Comparison of ENCODE assay signal across 18 cellular contexts in genomic region chr1:109671067-109671466, GRCh38. TPM values are rescaled to one million over a fixed set of nuclear protein-coding genes. Genes with fewer than 3 reads are reported as not detected.
"Had no signal": no experiment of that assay in that cellular context is flagged by ENCODE, and none has a peak within 500 bp of the region (broad histone marks: within the 10 kb centered on the region; RNA-seq: fewer than 3 reads in every experiment).

No MANE protein-coding gene starts in this region.

- H3K36me3 Mint-ChIP-seq: activated CD4-positive, alpha-beta memory T cell treated with anti-CD3 and anti-CD28 coated beads for 36 hours had no signal

- H3K27ac Mint-ChIP-seq: activated CD4-positive, alpha-beta memory T cell treated with anti-CD3 and anti-CD28 coated beads for 36 hours; brain; memory B cell; stimulated activated naive B cell treated with anti-CD40 and anti-IgM and Interleukin-4, amounts not matched to agents 10 μg/mL and 1 μg/mL and 100 μg/mL, for 72 hours had no signal

- H3K36me3 ChIP-seq: colonic mucosa had no signal

- H3K4me1 ChIP-seq: colonic mucosa had no signal

- H3K27me3 ChIP-seq: colonic mucosa, gastroesophageal sphincter, heart right ventricle, sigmoid colon had no signal

- DNase-seq: activated CD4-positive, alpha-beta memory T cell treated with anti-CD3 and anti-CD28 coated beads for 36 hours; activated naive CD4-positive, alpha-beta T cell; activated T-cell treated with anti-CD3 and anti-CD28 coated beads for 4 hours; caudate nucleus; colonic mucosa; erythroblast; heart right ventricle; immature natural killer cell; kidney glomerular epithelial cell; left ventricle myocardium superior; naive thymus-derived CD4-positive, alpha-beta T cell; sigmoid colon; stimulated activated naive B cell treated with anti-CD40 and anti-IgM and Interleukin-4, amounts not matched to agents 10 μg/mL and 1 μg/mL and 100 μg/mL, for 72 hours had no signal

- H3K9me3 Mint-ChIP-seq: activated CD4-positive, alpha-beta memory T cell treated with anti-CD3 and anti-CD28 coated beads for 36 hours; immature natural killer cell; memory B cell; naive thymus-derived CD4-positive, alpha-beta T cell; T-helper 2 cell treated with Interferon-gamma antibody and Interleukin-4, amounts not matched to agents 5 μg/mL and 100 μg/mL, for 36 hours had no signal

- ATAC-seq: gastroesophageal sphincter; heart right ventricle; left ventricle myocardium superior; naive thymus-derived CD4-positive, alpha-beta T cell; stimulated activated naive B cell treated with anti-CD40 and anti-IgM and Interleukin-4, amounts not matched to agents 10 μg/mL and 1 μg/mL and 100 μg/mL, for 72 hours had no signal

- H3K27ac ChIP-seq: colonic mucosa, gastroesophageal sphincter, heart right ventricle, sigmoid colon had no signal

- H3K4me3 Mint-ChIP-seq: activated CD4-positive, alpha-beta memory T cell treated with anti-CD3 and anti-CD28 coated beads for 36 hours; memory B cell; stimulated activated naive B cell treated with anti-CD40 and anti-IgM and Interleukin-4, amounts not matched to agents 10 μg/mL and 1 μg/mL and 100 μg/mL, for 72 hours; T-helper 2 cell treated with Interferon-gamma antibody and Interleukin-4, amounts not matched to agents 5 μg/mL and 100 μg/mL, for 36 hours had no signal

- H3K9me3 ChIP-seq: colonic mucosa, gastroesophageal sphincter, heart right ventricle, sigmoid colon had no signal

- H3K4me3 ChIP-seq: colonic mucosa, gastroesophageal sphincter, heart right ventricle, sigmoid colon had no signal

- H3K27me3 Mint-ChIP-seq: activated CD4-positive, alpha-beta memory T cell treated with anti-CD3 and anti-CD28 coated beads for 36 hours; brain; memory B cell; naive thymus-derived CD4-positive, alpha-beta T cell; stimulated activated naive B cell treated with anti-CD40 and anti-IgM and Interleukin-4, amounts not matched to agents 10 μg/mL and 1 μg/mL and 100 μg/mL, for 72 hours had no signal

RNA-seq across cellular contexts. Expression of gene GSTM1, which starts 16.6 kb away (rescaled TPM):
- total RNA-seq: left ventricle myocardium superior, urinary bladder had no signal

RNA-seq across cellular contexts. Expression of gene GSTM5, which starts 41.0 kb away (rescaled TPM):
- total RNA-seq: activated CD4-positive, alpha-beta memory T cell treated with anti-CD3 and anti-CD28 coated beads for 36 hours had no signal
- polyA plus RNA-seq: naive thymus-derived CD4-positive, alpha-beta T cell had no signal
